In genomic region chr9:34086889-34087288, GRCh38 we compare ENCODE assay signal across 17 cellular contexts. TPM values are rescaled to one million over a fixed set of nuclear protein-coding genes. Genes with fewer than 3 reads are reported as not detected.
DNase-seq lines count a peak whose midpoint lies in the region; ATAC-seq and TF ChIP-seq lines count a peak whose summit lies in the region.
"Had no signal": no experiment of that assay in that cellular context is flagged by ENCODE, and none has a peak within 500 bp of the region (broad histone marks: within the 10 kb centered on the region; RNA-seq: fewer than 3 reads in every experiment).

No MANE protein-coding gene starts in this region.

- H3K36me3 Mint-ChIP-seq in activated CD8-positive, alpha-beta T cell treated with anti-CD3 and anti-CD28 coated beads for 36 hours (ENCODE audit: low read depth): peaks cover 16% of the 10 kb centered on the region
- H3K36me3 Mint-ChIP-seq in activated CD8-positive, alpha-beta T cell treated with anti-CD3 and anti-CD28 coated beads, Interleukin-2, amount 10 ng/mL, durations not matched to agents 7 days and 5 days (ENCODE audit: low read depth): peaks cover 46% of the 10 kb centered on the region

- H3K27ac ChIP-seq in caudate nucleus (ENCODE audit: low read depth, low read length) (peak overlapping the region; percentile 59), thoracic aorta (peak overlapping the region; percentile 86 to 92), uterus (peak overlapping the region in 1 of 2 donors; percentile 33)
- H3K27ac ChIP-seq: C4-2B, GM23248, KMS-11 had no signal

- no peak for TF ChIP-seq POLR2A in uterus (IDR thresholded peaks at IDR 0.05)

- H3K27me3 ChIP-seq in thoracic aorta (replicated peaks; ENCODE audit: insufficient read depth) (no peaks in the 10 kb centered on the region), uterus (no peaks in the 10 kb centered on the region)

- no peaks in the 10 kb centered on the region for H3K9me3 ChIP-seq in thoracic aorta
- H3K9me3 ChIP-seq in uterus: no peaks in the 10 kb centered on the region

- H3K4me1 Mint-ChIP-seq in activated CD8-positive, alpha-beta T cell treated with anti-CD3 and anti-CD28 coated beads for 36 hours (ENCODE audit: low read depth): peaks cover 8% of the 10 kb centered on the region
- peaks cover 4% of the 10 kb centered on the region for H3K4me1 Mint-ChIP-seq in activated CD8-positive, alpha-beta T cell treated with anti-CD3 and anti-CD28 coated beads, Interleukin-2, amount 10 ng/mL, durations not matched to agents 7 days and 5 days (ENCODE audit: low read depth)
- H3K4me1 Mint-ChIP-seq: activated B cell treated with CpG ODN at 0.5 μM for 24 hours, T-cell had no signal

- no peaks in the 10 kb centered on the region for H3K27me3 Mint-ChIP-seq in activated CD8-positive, alpha-beta T cell treated with anti-CD3 and anti-CD28 coated beads for 36 hours
- no peaks in the 10 kb centered on the region for H3K27me3 Mint-ChIP-seq in activated CD8-positive, alpha-beta T cell treated with anti-CD3 and anti-CD28 coated beads, Interleukin-2, amount 10 ng/mL, durations not matched to agents 7 days and 5 days (ENCODE audit: low read depth)
- H3K27me3 Mint-ChIP-seq: T-cell had no signal

- H3K4me3 ChIP-seq in thoracic aorta (no peak overlapping the region), uterus (no peak overlapping the region)
- H3K4me3 ChIP-seq: GM23248 had no signal

- POLR2A ChIA-PET in activated CD8-positive, alpha-beta T cell treated with anti-CD3 and anti-CD28 coated beads for 36 hours (lab: Charles Lee): no interaction called here
- POLR2A ChIA-PET in activated CD8-positive, alpha-beta T cell treated with anti-CD3 and anti-CD28 coated beads, Interleukin-2, amount 10 ng/mL, durations not matched to agents 7 days and 5 days (lab: Charles Lee): no interaction called here

- intact Hi-C loops in activated CD8-positive, alpha-beta T cell treated with anti-CD3 and anti-CD28 coated beads for 36 hours (cut with micrococcal nuclease): no loop called here
- intact Hi-C loops in uterus (cut with DNase I; ENCODE audit: low total_unique reads): no loop called here

- no peak for ATAC-seq in activated CD8-positive, alpha-beta T cell treated with anti-CD3 and anti-CD28 coated beads for 36 hours
- no peak for ATAC-seq in activated CD8-positive, alpha-beta T cell treated with anti-CD3 and anti-CD28 coated beads, Interleukin-2, amount 10 ng/mL, durations not matched to agents 7 days and 5 days
- ATAC-seq in thoracic aorta (ENCODE audit: insufficient number of reproducible peaks, low FRiP score, low read depth) (no peak), HG03442 (IDR thresholded peaks at IDR 0.05; ENCODE audit: unreplicated experiment) (no peak)
- ATAC-seq: T-cell had no signal

- H3K36me3 ChIP-seq in thoracic aorta (peaks cover 41% of the 10 kb centered on the region), uterus (no peaks in the 10 kb centered on the region)

- H3K4me1 ChIP-seq in thoracic aorta (ENCODE audit: control insufficient read depth in 1 of 2, low read depth in 2 of 2) (peaks cover 30 to 46% of the 10 kb centered on the region in 2 donors), uterus (peaks cover 0 to 4% of the 10 kb centered on the region in 2 donors)

- H3K27ac Mint-ChIP-seq in activated CD8-positive, alpha-beta T cell treated with anti-CD3 and anti-CD28 coated beads for 36 hours: peak overlapping the region; percentile 64
- no peak overlapping the region for H3K27ac Mint-ChIP-seq in activated CD8-positive, alpha-beta T cell treated with anti-CD3 and anti-CD28 coated beads, Interleukin-2, amount 10 ng/mL, durations not matched to agents 7 days and 5 days
- H3K27ac Mint-ChIP-seq: activated B cell treated with CpG ODN at 0.5 μM for 24 hours had no signal

- H3K4me3 Mint-ChIP-seq in activated CD8-positive, alpha-beta T cell treated with anti-CD3 and anti-CD28 coated beads for 36 hours: no peak overlapping the region
- H3K4me3 Mint-ChIP-seq in activated CD8-positive, alpha-beta T cell treated with anti-CD3 and anti-CD28 coated beads, Interleukin-2, amount 10 ng/mL, durations not matched to agents 7 days and 5 days: no peak overlapping the region
- H3K4me3 Mint-ChIP-seq: activated B cell treated with CpG ODN at 0.5 μM for 24 hours, T-cell had no signal

- CTCF ChIA-PET in activated CD8-positive, alpha-beta T cell treated with anti-CD3 and anti-CD28 coated beads for 36 hours (lab: Charles Lee): interaction anchor here (0.9 to 1.5 kb wide), 2 partner anchors 12 to 14 kb away, joined by 3 to 4 read pairs; no protein-coding TSS in a partner anchor
- CTCF ChIA-PET in activated CD8-positive, alpha-beta T cell treated with anti-CD3 and anti-CD28 coated beads, Interleukin-2, amount 10 ng/mL, durations not matched to agents 7 days and 5 days (lab: Charles Lee): no interaction called here

- no peak for DNase-seq in activated CD8-positive, alpha-beta T cell treated with anti-CD3 and anti-CD28 coated beads for 36 hours
- no peak for DNase-seq in activated CD8-positive, alpha-beta T cell treated with anti-CD3 and anti-CD28 coated beads, Interleukin-2, amount 10 ng/mL, durations not matched to agents 7 days and 5 days
- DNase-seq in caudate nucleus (lab: John Stamatoyannopoulos, UW): no peak
- DNase-seq in myocyte (ENCODE audit: low read depth): peak; percentile 72
- no peak for DNase-seq in thoracic aorta (ENCODE audit: low spot score)
- no peak for DNase-seq in uterus
- no peak for DNase-seq in NCI-H2196 treated with DMSO at 0.1 percent for 48 hours (lab: John Stamatoyannopoulos, UW; ENCODE audit: unreplicated experiment)
- DNase-seq: activated B cell treated with CpG ODN at 0.5 μM for 24 hours; activated naive CD4-positive, alpha-beta T cell treated with anti-CD3 and anti-CD28 coated beads, Interleukin-2, amount 50 U/mL, for 16 hours; central memory CD4-positive, alpha-beta T cell; GM23248; NCI-H1105; NCI-H2171; T-cell had no signal

- TF ChIP-seq CTCF in activated CD8-positive, alpha-beta T cell treated with anti-CD3 and anti-CD28 coated beads for 36 hours (IDR thresholded peaks at IDR 0.05): no peak
- no peak for TF ChIP-seq CTCF in thoracic aorta (IDR thresholded peaks at IDR 0.05)
- TF ChIP-seq CTCF in uterus (IDR thresholded peaks at IDR 0.05): no peak

- H3K9me3 Mint-ChIP-seq in activated CD8-positive, alpha-beta T cell treated with anti-CD3 and anti-CD28 coated beads for 36 hours: no peaks in the 10 kb centered on the region
- H3K9me3 Mint-ChIP-seq in activated CD8-positive, alpha-beta T cell treated with anti-CD3 and anti-CD28 coated beads, Interleukin-2, amount 10 ng/mL, durations not matched to agents 7 days and 5 days (ENCODE audit: insufficient read depth): no peaks in the 10 kb centered on the region
- H3K9me3 Mint-ChIP-seq: activated B cell treated with CpG ODN at 0.5 μM for 24 hours, T-cell had no signal

RNA-seq across cellular contexts. Expression of gene UBAP2, which starts 38.2 kb away (rescaled TPM):
- total RNA-seq in activated CD8-positive, alpha-beta T cell treated with anti-CD3 and anti-CD28 coated beads for 36 hours: 10 to 100 TPM; 43.4 to 45.6 TPM
- total RNA-seq in activated CD8-positive, alpha-beta T cell treated with anti-CD3 and anti-CD28 coated beads, Interleukin-2, amount 10 ng/mL, durations not matched to agents 7 days and 5 days: 10 to 100 TPM; 54.0 to 56.1 TPM
- 14.0 and 14.1 TPM in 2 replicates for total RNA-seq in myocyte
- 17.4 TPM for polyA plus RNA-seq in myocyte (2012)
- 10 to 100 TPM; 21.3 to 29.9 TPM for total RNA-seq in thoracic aorta
- 100 to 1,000 TPM in 1 of 4 donors, 10 to 100 TPM in 2, 1 to 10 TPM in 1; 9.2 to 110 (median 51.3) TPM for total RNA-seq in uterus

RNA-seq across cellular contexts. Expression of gene DCAF12, which starts 39.6 kb away (rescaled TPM):
- 10 to 100 TPM; 30.5 to 34.7 TPM for total RNA-seq in activated CD8-positive, alpha-beta T cell treated with anti-CD3 and anti-CD28 coated beads for 36 hours
- total RNA-seq in activated CD8-positive, alpha-beta T cell treated with anti-CD3 and anti-CD28 coated beads, Interleukin-2, amount 10 ng/mL, durations not matched to agents 7 days and 5 days: 10 to 100 TPM; 51.1 to 56.7 TPM
- 32.1 and 36.9 TPM in 2 replicates for total RNA-seq in myocyte
- polyA plus RNA-seq in myocyte (2012): 26.4 TPM
- total RNA-seq in thoracic aorta: 10 to 100 TPM; 14.9 to 31.4 TPM
- 10 to 100 TPM in 3 of 4 donors, 1 to 10 TPM in 1; 6.4 to 35.3 (median 30.3) TPM for total RNA-seq in uterus
